Comparison of ENCODE assay signal across 2 cellular contexts in genomic region chr21:43832648-43833047, GRCh38.
TF ChIP-seq lines count a peak whose summit lies in the region.

No MANE protein-coding gene starts in this region.

TF ChIP-seq in SK-N-SH, 30 proteins besides CTCF, POLR2A, EP300 and RAD21 (continued from another document):
- TF ChIP-seq USF2 (IDR thresholded peaks at IDR 0.05; ENCODE audit: borderline replicate concordance, low read depth, low read length) = no peak
- TF ChIP-seq EZH2phosphoT487 (IDR thresholded peaks at IDR 0.05; ENCODE audit: borderline replicate concordance, low read depth) = no peak
- TF ChIP-seq RXRA (IDR thresholded peaks at IDR 0.05; ENCODE audit: borderline replicate concordance, low read depth) = no peak
- TF ChIP-seq FOSL2 (IDR thresholded peaks at IDR 0.05; ENCODE audit: borderline replicate concordance, low read depth) = no peak
- TF ChIP-seq GABPA (IDR thresholded peaks at IDR 0.05; ENCODE audit: low read depth) = no peak
- TF ChIP-seq MXI1 (IDR thresholded peaks at IDR 0.05; ENCODE audit: low read depth, low read length) = no peak
- no peak for TF ChIP-seq TCF12 (IDR thresholded peaks at IDR 0.05)
- no peak for TF ChIP-seq MAX (IDR thresholded peaks at IDR 0.05; ENCODE audit: low read depth)
- no peak for TF ChIP-seq GATA2 (CRISPR knock-in tag; IDR thresholded peaks at IDR 0.05)
TF ChIP-seq in SK-N-SH: peak in this region for 0.

TF ChIP-seq in SK-N-SH treated with all-trans-retinoic acid at 6 μM for 48 hours, 23 proteins besides CTCF, POLR2A, EP300 and RAD21 (continued from another document):
- no peak for TF ChIP-seq TSHZ2 (CRISPR knock-in tag; IDR thresholded peaks at IDR 0.05)
- no peak for TF ChIP-seq POU6F1 (CRISPR knock-in tag; IDR thresholded peaks at IDR 0.05; ENCODE audit: borderline replicate concordance, low read depth)
- TF ChIP-seq RARB (CRISPR knock-in tag; IDR thresholded peaks at IDR 0.05) = no peak
- no peak for TF ChIP-seq OSR1 (CRISPR knock-in tag; IDR thresholded peaks at IDR 0.05)
- no peak for TF ChIP-seq ZFP30 (CRISPR knock-in tag; IDR thresholded peaks at IDR 0.05)
- TF ChIP-seq ZC3H10 (CRISPR knock-in tag; IDR thresholded peaks at IDR 0.05) = no peak
- TF ChIP-seq ZNF8 (CRISPR knock-in tag; IDR thresholded peaks at IDR 0.05) = no peak
- no peak for TF ChIP-seq SNAI2 (CRISPR knock-in tag; IDR thresholded peaks at IDR 0.05)
- no peak for TF ChIP-seq ZNF70 (CRISPR knock-in tag; IDR thresholded peaks at IDR 0.05)
- no peak for TF ChIP-seq CSRNP3 (CRISPR knock-in tag; IDR thresholded peaks at IDR 0.05)
- no peak for TF ChIP-seq GLIS3 (CRISPR knock-in tag; IDR thresholded peaks at IDR 0.05)
- TF ChIP-seq PATZ1 (CRISPR knock-in tag; IDR thresholded peaks at IDR 0.05; ENCODE audit: borderline replicate concordance) = no peak
- TF ChIP-seq ESRRG (CRISPR knock-in tag; IDR thresholded peaks at IDR 0.05) = no peak
- TF ChIP-seq PPARA (CRISPR knock-in tag; IDR thresholded peaks at IDR 0.05; ENCODE audit: borderline replicate concordance) = no peak
- no peak for TF ChIP-seq TCF4 (CRISPR knock-in tag; IDR thresholded peaks at IDR 0.05; ENCODE audit: borderline replicate concordance)
TF ChIP-seq in SK-N-SH treated with all-trans-retinoic acid at 6 μM for 48 hours: peak in this region for 0.
